Comparison of ENCODE assay signal across 11 cellular contexts in genomic region chr13:42894765-42895181, GRCh38.
A peak's percentile ranks its signal among the peaks of the same experiment; 100 is the strongest.
DNase-seq lines count a peak whose midpoint lies in the region; ATAC-seq and TF ChIP-seq lines count a peak whose summit lies in the region.
"Had no signal": no experiment of that assay in that cellular context is flagged by ENCODE, and none has a peak within 500 bp of the region (broad histone marks: within the 10 kb centered on the region; RNA-seq: fewer than 3 reads in every experiment).

No MANE protein-coding gene starts in this region.

- CTCF ChIA-PET in PC-9 (lab: Charles Lee), result interaction anchor here (0.7 kb wide), 1 partner anchor 1654 kb away, joined by 6 read pairs; no protein-coding TSS in a partner anchor
- CTCF ChIA-PET in A673 (lab: Charles Lee), result no interaction called here
- CTCF ChIA-PET in T-cell (lab: Charles Lee), result no interaction called here

- H3K27me3 ChIP-seq in heart right ventricle, result no peaks in the 10 kb centered on the region
- no peaks in the 10 kb centered on the region for H3K27me3 ChIP-seq in right cardiac atrium (ENCODE audit: control insufficient read depth, insufficient read depth)
- no peaks in the 10 kb centered on the region for H3K27me3 ChIP-seq in PC-9 (ENCODE audit: insufficient read depth, low read depth)
- H3K27me3 ChIP-seq in A673 (replicated peaks; ENCODE audit: insufficient read depth, low read depth, low read length, poor library complexity), result no peaks in the 10 kb centered on the region
- H3K27me3 ChIP-seq in neuronal stem cell (ENCODE audit: control insufficient read depth in 3 of 3, insufficient read depth in 3 of 3, low read depth in 1 of 3, low read length in 3 of 3), result no peaks in the 10 kb centered on the region
- H3K27me3 ChIP-seq: neural progenitor cell had no signal

- H3K23ac ChIP-seq in neuronal stem cell (ENCODE audit: low read depth, low read length, poor library complexity), result no peak overlapping the region

- no peak overlapping the region for H3K18ac ChIP-seq in neuronal stem cell (ENCODE audit: low read length)

- peak in 1 of 2 donors; percentile 75 for DNase-seq in heart right ventricle
- DNase-seq in right cardiac atrium, result no peak
- peak; percentile 38 to 49 for DNase-seq in PC-9
- DNase-seq in fibroblast of gingiva (ENCODE audit: low read depth), result peak; percentile 66
- no peak for DNase-seq in A673 (ENCODE audit: low spot score)
- no peak for DNase-seq in neuronal stem cell (ENCODE audit: low spot score)
- DNase-seq in T-cell, result no peak
- DNase-seq: AML-193, trophoblast cell had no signal

- ATAC-seq in heart right ventricle (peak in 6 of 8 donors; percentile 25 to 80 (median 57)), right cardiac atrium (no peak), HG03135 (IDR thresholded peaks at IDR 0.05; ENCODE audit: unreplicated experiment) (no peak), T-cell (replicated peaks in 1 of 4) (no peak)

- H2AFZ ChIP-seq in PC-9 (no peak overlapping the region), neuronal stem cell (ENCODE audit: low read length) (no peak overlapping the region)
- H2AFZ ChIP-seq: neural progenitor cell had no signal

- no peak overlapping the region for H2BK12ac ChIP-seq in neuronal stem cell (ENCODE audit: low read length)

- H2BK15ac ChIP-seq in neuronal stem cell (ENCODE audit: low read length), result no peak overlapping the region

- H3K27me3 Mint-ChIP-seq in T-cell, result no peaks in the 10 kb centered on the region

- BruUV-seq in PC-9 (replicated peaks; lab: Mats Ljungman, UMichigan) (no TSS peak), A673 (replicated peaks; lab: Mats Ljungman, UMichigan) (no TSS peak)

- no peak overlapping the region for H3K4me3 Mint-ChIP-seq in T-cell
- H3K4me3 Mint-ChIP-seq: neural progenitor cell had no signal

- no peaks in the 10 kb centered on the region for H3K79me2 ChIP-seq in PC-9 (ENCODE audit: low read depth)

- no peaks in the 10 kb centered on the region for H3K9me3 ChIP-seq in heart right ventricle
- H3K9me3 ChIP-seq in right cardiac atrium (ENCODE audit: control insufficient read depth, low read length), result no peaks in the 10 kb centered on the region
- no peaks in the 10 kb centered on the region for H3K9me3 ChIP-seq in PC-9 (ENCODE audit: insufficient read depth, low read depth)
- H3K9me3 ChIP-seq in A673 (ENCODE audit: low read depth, low read length, poor library complexity, severe bottlenecking), result no peaks in the 10 kb centered on the region
- H3K9me3 ChIP-seq in neuronal stem cell (replicated peaks in 1 of 2; ENCODE audit: control insufficient read depth in 2 of 2, insufficient read depth in 1 of 2, low read depth in 1 of 2, low read length in 2 of 2), result no peaks in the 10 kb centered on the region

- no peak overlapping the region for H3K9ac ChIP-seq in neuronal stem cell (ENCODE audit: low read depth, low read length, poor library complexity)
- H3K9ac ChIP-seq: neural progenitor cell had no signal

- peaks cover 40% of the 10 kb centered on the region for H3K36me3 Mint-ChIP-seq in T-cell
- H3K36me3 Mint-ChIP-seq: neural progenitor cell had no signal

- H4K8ac ChIP-seq in neuronal stem cell (ENCODE audit: low read depth, low read length), result no peak overlapping the region

- POLR2A ChIA-PET in PC-9 (lab: Charles Lee; ENCODE audit: unreplicated experiment) (interaction anchor here (0.5 kb wide), 1 partner anchor 1253 kb away, joined by 6 read pairs; no protein-coding TSS in a partner anchor), A673 (lab: Charles Lee; ENCODE audit: low non-redundant PET) (no interaction called here), T-cell (lab: Charles Lee) (interaction anchor here in 1 of 2 donors (0.5 kb wide), 1 partner anchor 14 kb away, joined by 6 read pairs; no protein-coding TSS in a partner anchor)

- TF ChIP-seq CTCF in heart right ventricle (IDR thresholded peaks at IDR 0.05) (no peak), PC-9 (conservative IDR thresholded peaks at IDR 0.05) (no peak), A673 (conservative IDR thresholded peaks at IDR 0.05; ENCODE audit: low read depth, low read length) (no peak)

- H3K79me1 ChIP-seq in neuronal stem cell (ENCODE audit: low read depth, low read length), result no peaks in the 10 kb centered on the region

- no peak overlapping the region for H3K27ac Mint-ChIP-seq in T-cell
- H3K27ac Mint-ChIP-seq: neural progenitor cell had no signal

- intact Hi-C loops in heart right ventricle (cut with DNase I), result no loop called here
- intact Hi-C loops in right cardiac atrium (cut with DNase I), result loop anchor here in 1 of 4 donors (10.0 kb wide), 1 partner anchor 70 kb away; no protein-coding TSS in a partner anchor
- intact Hi-C loops in PC-9 (cut with micrococcal nuclease; ENCODE audit: unreplicated experiment), result loop anchor here (2.0 to 5.0 kb wide), 2 partner anchors 73 to 164 kb away; no protein-coding TSS in a partner anchor
- intact Hi-C loops in A673 (cut with micrococcal nuclease; ENCODE audit: unreplicated experiment), result no loop called here

- no peaks in the 10 kb centered on the region for H3K9me3 Mint-ChIP-seq in T-cell
- H3K9me3 Mint-ChIP-seq: neural progenitor cell had no signal

- no peak overlapping the region for H3K14ac ChIP-seq in neuronal stem cell (ENCODE audit: low read length)

- H2AK5ac ChIP-seq in neuronal stem cell (ENCODE audit: low read depth, low read length), result no peak overlapping the region

- no peak overlapping the region for H3K4me3 ChIP-seq in heart right ventricle
- H3K4me3 ChIP-seq in right cardiac atrium (ENCODE audit: low read length), result no peak overlapping the region
- H3K4me3 ChIP-seq in PC-9, result no peak overlapping the region
- H3K4me3 ChIP-seq in A673 (ENCODE audit: low read depth, low read length, poor library complexity, severe bottlenecking), result no peak overlapping the region
- H3K4me3 ChIP-seq in neuronal stem cell (ENCODE audit: low read length in 2 of 2), result no peak overlapping the region
- H3K4me3 ChIP-seq: neural progenitor cell had no signal

- peaks cover 0 to 53% (median 11%) of the 10 kb centered on the region in 9 donors for H3K4me1 ChIP-seq in heart right ventricle
- no peaks in the 10 kb centered on the region for H3K4me1 ChIP-seq in right cardiac atrium (ENCODE audit: control insufficient read depth, insufficient read depth, low read length)
- peaks cover 5% of the 10 kb centered on the region; the same call in 1 of the 2 replicates for H3K4me1 ChIP-seq in PC-9 (replicated peaks; ENCODE audit: insufficient read depth)
- no peaks in the 10 kb centered on the region for H3K4me1 ChIP-seq in A673 (ENCODE audit: insufficient read depth, low read length, poor library complexity, severe bottlenecking)
- H3K4me1 ChIP-seq in neuronal stem cell (ENCODE audit: control insufficient read depth in 2 of 2, insufficient read depth in 1 of 2, low read depth in 1 of 2, low read length in 2 of 2), result no peaks in the 10 kb centered on the region
- H3K4me1 ChIP-seq: neural progenitor cell had no signal

- H3K4me2 ChIP-seq in PC-9, result peak overlapping the region; percentile 19; the same call in 1 of the 2 replicates
- no peak overlapping the region for H3K4me2 ChIP-seq in neuronal stem cell (ENCODE audit: insufficient read depth, low read length, poor library complexity, severe bottlenecking)
- H3K4me2 ChIP-seq: neural progenitor cell had no signal

- WGBS in heart right ventricle, 2 donors, result 23 to 37% methylated on average over 4 of the region's 4 CpGs
- WGBS in right cardiac atrium, result 20% methylated on average over 4 of the region's 4 CpGs
- no CpG with 5 or more reads among the region's 4 CpGs for WGBS in neuronal stem cell (ENCODE audit: extremely low coverage in 2 of 2, insufficient read length in 2 of 2, insufficient replicate concordance in 1 of 2), 2 donors

- peaks cover 0 to 86% (median 0%) of the 10 kb centered on the region in 9 donors for H3K36me3 ChIP-seq in heart right ventricle
- no peaks in the 10 kb centered on the region for H3K36me3 ChIP-seq in PC-9 (ENCODE audit: low read depth)
- no peaks in the 10 kb centered on the region for H3K36me3 ChIP-seq in A673 (ENCODE audit: insufficient read depth, low read length, poor library complexity, severe bottlenecking)
- H3K36me3 ChIP-seq in neuronal stem cell (replicated peaks in 1 of 2; ENCODE audit: control insufficient read depth in 2 of 2, insufficient read depth in 2 of 2, low read length in 2 of 2), result no peaks in the 10 kb centered on the region
- H3K36me3 ChIP-seq: neural progenitor cell had no signal

- H3F3A ChIP-seq in PC-9 (ENCODE audit: insufficient read depth, low read depth), result no peaks in the 10 kb centered on the region

- H3K27ac ChIP-seq in heart right ventricle (peak overlapping the region in 4 of 10 donors; percentile 10 to 52 (median 28)), right cardiac atrium (ENCODE audit: low read length) (no peak overlapping the region), PC-9 (no peak overlapping the region), A673 (ENCODE audit: low read depth, low read length, poor library complexity, severe bottlenecking) (no peak overlapping the region), neuronal stem cell (replicated peaks; ENCODE audit: low read length) (no peak overlapping the region)
- H3K27ac ChIP-seq: neural progenitor cell had no signal

- H3K4ac ChIP-seq in neuronal stem cell (ENCODE audit: low read length), result no peak overlapping the region

- H3K4me1 Mint-ChIP-seq in T-cell, result peaks cover 0 to 6% (median 0%) of the 10 kb centered on the region in 3 donors
- H3K4me1 Mint-ChIP-seq: neural progenitor cell had no signal

- no peaks in the 10 kb centered on the region for H4K20me1 ChIP-seq in PC-9 (ENCODE audit: insufficient read depth)

- no peak overlapping the region for H2BK5ac ChIP-seq in neuronal stem cell (ENCODE audit: low read length)

- no peak overlapping the region for H2BK120ac ChIP-seq in neuronal stem cell (ENCODE audit: low read depth, low read length)

- H4K91ac ChIP-seq in neuronal stem cell (ENCODE audit: low read depth, low read length, poor library complexity), result no peak overlapping the region

- no peaks in the 10 kb centered on the region for H3K9me2 ChIP-seq in PC-9 (ENCODE audit: insufficient read depth)

Comparison
In these comparisons a context has a peak if more than half of its experiments do, and no peak if none do; other contexts are left out.
1. ATAC-seq: peak in heart right ventricle (6 of 8); none in right cardiac atrium (0 of 2), HG03135 (single experiment) and T-cell (0 of 4).
2. DNase-seq: peak in PC-9 (2 of 2) and fibroblast of gingiva (single experiment); none in right cardiac atrium (0 of 3), A673 (single experiment), neuronal stem cell (single experiment) and T-cell (0 of 34).